ENCODE assay signal across 13 cellular contexts in the genomic region with DNA sequence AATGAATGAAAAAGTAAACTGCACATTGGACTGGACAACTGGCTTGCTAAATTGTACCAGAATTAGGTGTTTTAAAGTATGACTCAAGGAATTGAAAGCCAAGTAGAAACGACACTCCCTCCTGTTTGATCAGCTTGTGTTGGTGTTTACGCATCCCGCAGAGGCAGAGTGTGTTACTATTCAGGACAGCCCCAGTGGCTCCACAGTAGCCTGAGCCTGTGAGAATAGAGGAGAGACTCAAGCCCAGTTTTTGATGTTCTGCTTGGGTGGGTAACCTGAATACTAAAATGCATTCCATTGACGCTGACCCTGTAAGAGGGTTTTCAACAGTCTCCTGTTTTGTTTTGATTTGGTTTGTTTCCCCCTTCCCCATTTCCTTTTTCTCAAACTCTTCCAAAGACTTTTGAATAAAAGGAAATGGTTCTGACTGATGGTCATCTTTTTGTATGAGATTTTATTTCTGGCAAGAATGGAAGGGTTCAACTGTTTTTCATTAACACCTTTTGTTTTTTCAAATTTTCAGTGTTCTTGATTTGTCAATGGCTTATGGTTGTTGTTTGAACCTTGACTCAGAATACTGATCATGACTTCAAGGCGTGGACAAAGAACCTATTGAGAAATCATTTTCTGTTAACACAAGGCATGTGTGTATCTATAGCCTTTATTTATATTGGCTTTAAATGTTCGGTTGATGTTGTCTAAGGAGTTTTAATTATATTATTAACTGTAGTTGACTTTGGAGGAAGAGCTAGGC. TPM values are rescaled to one million over a fixed set of nuclear protein-coding genes. Genes with fewer than 3 reads are reported as not detected.
DNase-seq lines count a peak whose midpoint lies in the region; ATAC-seq and TF ChIP-seq lines count a peak whose summit lies in the region.
"Had no signal": no experiment of that assay in that cellular context is flagged by ENCODE, and none has a peak within 500 bp of the region (broad histone marks: within the 10 kb centered on the region; RNA-seq: fewer than 3 reads in every experiment).

No MANE protein-coding gene starts in this region.

- DNase-seq in Ammon's horn (ENCODE audit: low spot score) (peak; percentile 86), NCI-H1092 treated with DMSO at 0.1 percent for 48 hours (lab: John Stamatoyannopoulos, UW) (peak; percentile 86), anterior cingulate cortex (lab: John Stamatoyannopoulos, UW) (peak in 45 of 58 donors; percentile 5 to 90 (median 35)), iPS-NIHi7 (ENCODE audit: extremely low spot score) (peak; percentile 38), glutamatergic neuron (no peak)
- no peak for DNase-seq in activated CD4-positive, CD25-positive, alpha-beta regulatory T cell (lab: John Stamatoyannopoulos, UW)
- DNase-seq: activated naive CD4-positive, alpha-beta T cell treated with Interleukin-2 at 50 U/mL for 16 hours; NCI-H526 treated with DMSO at 0.1 percent for 48 hours; ovary; SJCRH30 had no signal

- H3K27ac Mint-ChIP-seq in glutamatergic neuron (ENCODE audit: unreplicated experiment) = no peak overlapping the region

- no peak for TF ChIP-seq CTCF in glutamatergic neuron (IDR thresholded peaks at IDR 0.05; ENCODE audit: partially characterized antibody, unreplicated experiment)

- no peak for ATAC-seq in GM18511 (IDR thresholded peaks at IDR 0.05; ENCODE audit: unreplicated experiment)
- no peak for ATAC-seq in SK-N-SH treated with all-trans-retinoic acid at 6 μM for 48 hours

- H3K27me3 Mint-ChIP-seq in glutamatergic neuron (ENCODE audit: unreplicated experiment) = peaks cover 2% of the 10 kb centered on the region

- H3K9me3 Mint-ChIP-seq in glutamatergic neuron (ENCODE audit: unreplicated experiment) = peaks cover 5% of the 10 kb centered on the region

- H3K4me3 Mint-ChIP-seq in glutamatergic neuron (ENCODE audit: unreplicated experiment) = no peak overlapping the region

- peaks cover 55% of the 10 kb centered on the region for H3K4me1 Mint-ChIP-seq in glutamatergic neuron (ENCODE audit: low read depth, unreplicated experiment)

- H3K36me3 Mint-ChIP-seq in glutamatergic neuron (ENCODE audit: unreplicated experiment) = peaks cover 7% of the 10 kb centered on the region

TF ChIP-seq in SK-N-SH treated with all-trans-retinoic acid at 6 μM for 48 hours, 23 proteins besides CTCF, POLR2A, EP300 and RAD21:
- TF ChIP-seq, protein P1, sequence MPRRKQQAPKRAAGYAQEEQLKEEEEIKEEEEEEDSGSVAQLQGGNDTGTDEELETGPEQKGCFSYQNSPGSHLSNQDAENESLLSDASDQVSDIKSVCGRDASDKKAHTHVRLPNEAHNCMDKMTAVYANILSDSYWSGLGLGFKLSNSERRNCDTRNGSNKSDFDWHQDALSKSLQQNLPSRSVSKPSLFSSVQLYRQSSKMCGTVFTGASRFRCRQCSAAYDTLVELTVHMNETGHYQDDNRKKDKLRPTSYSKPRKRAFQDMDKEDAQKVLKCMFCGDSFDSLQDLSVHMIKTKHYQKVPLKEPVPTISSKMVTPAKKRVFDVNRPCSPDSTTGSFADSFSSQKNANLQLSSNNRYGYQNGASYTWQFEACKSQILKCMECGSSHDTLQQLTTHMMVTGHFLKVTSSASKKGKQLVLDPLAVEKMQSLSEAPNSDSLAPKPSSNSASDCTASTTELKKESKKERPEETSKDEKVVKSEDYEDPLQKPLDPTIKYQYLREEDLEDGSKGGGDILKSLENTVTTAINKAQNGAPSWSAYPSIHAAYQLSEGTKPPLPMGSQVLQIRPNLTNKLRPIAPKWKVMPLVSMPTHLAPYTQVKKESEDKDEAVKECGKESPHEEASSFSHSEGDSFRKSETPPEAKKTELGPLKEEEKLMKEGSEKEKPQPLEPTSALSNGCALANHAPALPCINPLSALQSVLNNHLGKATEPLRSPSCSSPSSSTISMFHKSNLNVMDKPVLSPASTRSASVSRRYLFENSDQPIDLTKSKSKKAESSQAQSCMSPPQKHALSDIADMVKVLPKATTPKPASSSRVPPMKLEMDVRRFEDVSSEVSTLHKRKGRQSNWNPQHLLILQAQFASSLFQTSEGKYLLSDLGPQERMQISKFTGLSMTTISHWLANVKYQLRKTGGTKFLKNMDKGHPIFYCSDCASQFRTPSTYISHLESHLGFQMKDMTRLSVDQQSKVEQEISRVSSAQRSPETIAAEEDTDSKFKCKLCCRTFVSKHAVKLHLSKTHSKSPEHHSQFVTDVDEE (CRISPR knock-in tag; IDR thresholded peaks at IDR 0.05) = no peak
- no peak for TF ChIP-seq SNAI2 (CRISPR knock-in tag; IDR thresholded peaks at IDR 0.05)
- TF ChIP-seq ESRRG (CRISPR knock-in tag; IDR thresholded peaks at IDR 0.05) = no peak
- TF ChIP-seq PPARA (CRISPR knock-in tag; IDR thresholded peaks at IDR 0.05; ENCODE audit: borderline replicate concordance) = no peak
- no peak for TF ChIP-seq TOX (CRISPR knock-in tag; IDR thresholded peaks at IDR 0.05; ENCODE audit: borderline replicate concordance)
- TF ChIP-seq RARB (CRISPR knock-in tag; IDR thresholded peaks at IDR 0.05) = no peak
- no peak for TF ChIP-seq ZNF565 (CRISPR knock-in tag; conservative IDR thresholded peaks at IDR 0.05; ENCODE audit: low read depth)
- TF ChIP-seq ZFP30 (CRISPR knock-in tag; IDR thresholded peaks at IDR 0.05) = no peak

RNA-seq across cellular contexts. Expression of a gene that starts 10.2 kb away (rescaled TPM):
- total RNA-seq in glutamatergic neuron (ENCODE audit: unreplicated experiment) = 193 TPM
- total RNA-seq: activated CD8-positive, alpha-beta memory T cell treated with anti-CD3 and anti-CD28 coated beads for 36 hours had no signal

Comparison
In these comparisons a context has a peak if more than half of its experiments do, and no peak if none do; other contexts are left out.
1. DNase-seq: peak in Ammon's horn (single experiment), NCI-H1092 treated with DMSO at 0.1 percent for 48 hours (single experiment), anterior cingulate cortex (45 of 58) and iPS-NIHi7 (single experiment); none in activated CD4-positive, CD25-positive, alpha-beta regulatory T cell (0 of 4) and glutamatergic neuron (single experiment).